ENCODE assay signal across 8 cellular contexts in genomic region chr18:51194604-51195003, GRCh38. TPM values are rescaled to one million over a fixed set of nuclear protein-coding genes. Genes with fewer than 3 reads are reported as not detected.
A peak's percentile ranks its signal among the peaks of the same experiment; 100 is the strongest.
DNase-seq lines count a peak whose midpoint lies in the region; TF ChIP-seq lines count a peak whose summit lies in the region.

No MANE protein-coding gene starts in this region.

- no peaks in the 10 kb centered on the region for H3K9me3 ChIP-seq in MM.1S (replicated peaks; ENCODE audit: insufficient read depth, low read length)
- H3K9me3 ChIP-seq in neural cell (ENCODE audit: low read length), result no peaks in the 10 kb centered on the region

- H3K36me3 ChIP-seq in MM.1S (replicated peaks; ENCODE audit: insufficient read depth, low read length), result no peaks in the 10 kb centered on the region; the same call in 1 of the 2 replicates
- H3K36me3 ChIP-seq in neural cell (ENCODE audit: insufficient read depth, low read length), result no peaks in the 10 kb centered on the region

- H3K9ac ChIP-seq in MM.1S (ENCODE audit: low read length) (peak overlapping the region; percentile 97), neural cell (ENCODE audit: low read length) (peak overlapping the region; percentile 98)

- H3K9me3 Mint-ChIP-seq in dendritic cell treated with granulocyte-macrophage colony-stimulating factor and Interleukin-4, amounts not matched to agents 40 ng/mL and 50 ng/mL, for 4 days, result peaks cover 9% of the 10 kb centered on the region

- H3K4me1 Mint-ChIP-seq in dendritic cell treated with granulocyte-macrophage colony-stimulating factor and Interleukin-4, amounts not matched to agents 40 ng/mL and 50 ng/mL, for 4 days (ENCODE audit: low read depth), result peaks cover 42% of the 10 kb centered on the region

- H2AFZ ChIP-seq in MM.1S (ENCODE audit: low read length) (no peak overlapping the region), neural cell (ENCODE audit: low read depth, low read length) (no peak overlapping the region)

- H3K4me1 ChIP-seq in MM.1S (ENCODE audit: low read length), result peaks cover 37% of the 10 kb centered on the region

- peaks cover 72% of the 10 kb centered on the region for H3K79me2 ChIP-seq in MM.1S (ENCODE audit: low read length)
- H3K79me2 ChIP-seq in neural cell (replicated peaks; ENCODE audit: insufficient read depth, low read length), result peaks cover 73% of the 10 kb centered on the region

- H3K27ac Mint-ChIP-seq in dendritic cell treated with granulocyte-macrophage colony-stimulating factor and Interleukin-4, amounts not matched to agents 40 ng/mL and 50 ng/mL, for 4 days, result peak overlapping the region; percentile 14

- H4K20me1 ChIP-seq in MM.1S (ENCODE audit: insufficient read depth, low read length), result peaks cover 16% of the 10 kb centered on the region; the same call in 1 of the 2 replicates
- peaks cover 31% of the 10 kb centered on the region for H4K20me1 ChIP-seq in neural cell (ENCODE audit: insufficient read depth)

- no peaks in the 10 kb centered on the region for H3K27me3 Mint-ChIP-seq in dendritic cell treated with granulocyte-macrophage colony-stimulating factor and Interleukin-4, amounts not matched to agents 40 ng/mL and 50 ng/mL, for 4 days

- peaks cover 24% of the 10 kb centered on the region for H3K36me3 Mint-ChIP-seq in dendritic cell treated with granulocyte-macrophage colony-stimulating factor and Interleukin-4, amounts not matched to agents 40 ng/mL and 50 ng/mL, for 4 days (ENCODE audit: low read depth)

- DNase-seq in COR-L47 (lab: John Stamatoyannopoulos, UW) (peak; percentile 8), MM.1S (peak; percentile 29), GOT3 (lab: John Stamatoyannopoulos, UW) (no peak), HCEC 1CT (no peak)
- DNase-seq in stimulated activated CD4-positive, alpha-beta T cell treated with anti-CD3 and anti-CD28 coated beads, Interleukin-1b, Interleukin-23, amount 100 ng/mL, for 48 hours, result no peak
- DNase-seq in stimulated activated naive CD4-positive, alpha-beta T cell treated with Interleukin-2 at 50 U/mL for 16 hours (lab: John Stamatoyannopoulos, UW), result no peak

- TF ChIP-seq EP300 in neural cell (conservative IDR thresholded peaks at IDR 0.05; ENCODE audit: poor library complexity, severe bottlenecking), result no peak

- H3K4me3 Mint-ChIP-seq in dendritic cell treated with granulocyte-macrophage colony-stimulating factor and Interleukin-4, amounts not matched to agents 40 ng/mL and 50 ng/mL, for 4 days, result peak overlapping the region; percentile 88

- no peaks in the 10 kb centered on the region for H3K9me2 ChIP-seq in MM.1S (replicated peaks; ENCODE audit: insufficient read depth, low read length)
- no peaks in the 10 kb centered on the region for H3K9me2 ChIP-seq in neural cell (ENCODE audit: insufficient read depth, low read length)

- intact Hi-C loops in dendritic cell treated with granulocyte-macrophage colony-stimulating factor and Interleukin-4, amounts not matched to agents 40 ng/mL and 50 ng/mL, for 4 days (cut with micrococcal nuclease), result loop anchor here (10.0 kb wide), 1 partner anchor 90 kb away; no protein-coding TSS in a partner anchor

- H3K27me3 ChIP-seq in MM.1S (replicated peaks; ENCODE audit: insufficient read depth, low read length) (no peaks in the 10 kb centered on the region), neural cell (ENCODE audit: insufficient read depth, low read depth, low read length) (no peaks in the 10 kb centered on the region)

- H3K4me3 ChIP-seq in MM.1S (ENCODE audit: low read length) (peak overlapping the region; percentile 99), neural cell (ENCODE audit: low read length) (peak overlapping the region; percentile 98)

- peaks cover 17% of the 10 kb centered on the region for H3F3A ChIP-seq in MM.1S (ENCODE audit: insufficient read depth, low read length)
- H3F3A ChIP-seq in neural cell (ENCODE audit: insufficient read depth, low read length, poor library complexity, severe bottlenecking), result peaks cover 4% of the 10 kb centered on the region

- no peak for TF ChIP-seq RAD21 in neural cell (conservative IDR thresholded peaks at IDR 0.05)

- no peak for TF ChIP-seq CTCF in MM.1S (IDR thresholded peaks at IDR 0.05; ENCODE audit: low read length)
- no peak for TF ChIP-seq CTCF in neural cell (IDR thresholded peaks at IDR 0.05; ENCODE audit: poor library complexity, severe bottlenecking)

- H3K4me2 ChIP-seq in MM.1S (ENCODE audit: low read depth, low read length) (peak overlapping the region; percentile 83), neural cell (ENCODE audit: low read length) (peak overlapping the region; percentile 87)

- peak overlapping the region; percentile 85; the same call in 1 of the 2 replicates for H3K27ac ChIP-seq in MM.1S (ENCODE audit: low read length)
- H3K27ac ChIP-seq in neural cell (ENCODE audit: low read length), result peak overlapping the region; percentile 94

TF ChIP-seq in neural cell, 6 proteins besides CTCF, POLR2A, EP300 and RAD21:
- TF ChIP-seq MXI1 (conservative IDR thresholded peaks at IDR 0.05; ENCODE audit: poor library complexity, severe bottlenecking) (no peak), REST (IDR thresholded peaks at IDR 0.05; ENCODE audit: borderline replicate concordance) (no peak), EZH2 (IDR thresholded peaks at IDR 0.05; ENCODE audit: borderline replicate concordance, insufficient read depth, low read length, poor library complexity, severe bottlenecking) (no peak), TAF1 (IDR thresholded peaks at IDR 0.05; ENCODE audit: low read depth) (peak; percentile 47)

RNA-seq across cellular contexts. Expression of gene MEX3C, which starts 2.9 kb away (rescaled TPM):
- polyA plus RNA-seq in neural cell, result 55.7 and 58.6 TPM in 2 replicates
- 195 and 202 TPM in 2 replicates for polyA minus RNA-seq in neural cell

Comparison
In these comparisons a context has a peak if more than half of its experiments do, and no peak if none do; other contexts are left out.
1. DNase-seq: peak in COR-L47 (single experiment) and MM.1S (single experiment); none in stimulated activated CD4-positive, alpha-beta T cell treated with anti-CD3 and anti-CD28 coated beads, Interleukin-1b, Interleukin-23, amount 100 ng/mL, for 48 hours (single experiment), stimulated activated naive CD4-positive, alpha-beta T cell treated with Interleukin-2 at 50 U/mL for 16 hours (single experiment), GOT3 (single experiment) and HCEC 1CT (single experiment).